Comparison of ENCODE assay signal across 7 cellular contexts in genomic region chr1:206556047-206556747, GRCh38. TPM values are rescaled to one million over a fixed set of nuclear protein-coding genes. Genes with fewer than 3 reads are reported as not detected.
A peak's percentile ranks its signal among the peaks of the same experiment; 100 is the strongest.
DNase-seq lines count a peak whose midpoint lies in the region; ATAC-seq and TF ChIP-seq lines count a peak whose summit lies in the region.

No MANE protein-coding gene starts in this region.

- H3K9me3 ChIP-seq in smooth muscle cell (replicated peaks; ENCODE audit: low read depth) = no peaks in the 10 kb centered on the region

- no peaks in the 10 kb centered on the region for H3K79me2 ChIP-seq in smooth muscle cell (ENCODE audit: low read depth)

- peaks cover 28% of the 10 kb centered on the region for H3K4me1 ChIP-seq in smooth muscle cell (ENCODE audit: low read depth)

- H3K9me3 Mint-ChIP-seq in central memory CD8-positive, alpha-beta T cell = no peaks in the 10 kb centered on the region

- peaks cover 75% of the 10 kb centered on the region for H3K4me1 Mint-ChIP-seq in central memory CD8-positive, alpha-beta T cell

- H3K27me3 ChIP-seq in smooth muscle cell (ENCODE audit: low read depth) (no peaks in the 10 kb centered on the region), H7 (ENCODE audit: control insufficient read depth, insufficient read depth, low read length) (peaks cover 29% of the 10 kb centered on the region)

- H3K27ac ChIP-seq in smooth muscle cell (ENCODE audit: low read depth) = no peak overlapping the region

- H3K36me3 ChIP-seq in smooth muscle cell (ENCODE audit: low read depth) = no peaks in the 10 kb centered on the region
- H3K36me3 ChIP-seq in H7 (replicated peaks; ENCODE audit: control insufficient read depth, insufficient read depth, low read length) = no peaks in the 10 kb centered on the region

- no peaks in the 10 kb centered on the region for H4K20me1 ChIP-seq in smooth muscle cell (ENCODE audit: low read depth)

- no peak overlapping the region for H2AFZ ChIP-seq in smooth muscle cell (ENCODE audit: low read depth)

- no peaks in the 10 kb centered on the region for H3K27me3 Mint-ChIP-seq in central memory CD8-positive, alpha-beta T cell

- H3K4me3 Mint-ChIP-seq in central memory CD8-positive, alpha-beta T cell = peak overlapping the region; percentile 95

- H3K27ac Mint-ChIP-seq in central memory CD8-positive, alpha-beta T cell (ENCODE audit: low read depth) = peak overlapping the region; percentile 83

- TF ChIP-seq CTCF in NB4 (IDR thresholded peaks at IDR 0.05; ENCODE audit: low read depth, low read length) (no peak), smooth muscle cell (IDR thresholded peaks at IDR 0.05; ENCODE audit: borderline replicate concordance, insufficient read depth, poor library complexity, severe bottlenecking) (no peak)

- TF ChIP-seq POLR2A in NB4 (IDR thresholded peaks at IDR 0.05; ENCODE audit: extremely low read depth, insufficient read length) = no peak

- peaks cover 10% of the 10 kb centered on the region for H3F3A ChIP-seq in smooth muscle cell (ENCODE audit: low read depth)

- WGBS in smooth muscle cell (ENCODE audit: low lambda C conversion rate) = 68% methylated on average over 7 of the region's 7 CpGs

- H3K9ac ChIP-seq in smooth muscle cell (ENCODE audit: low read depth) = no peak overlapping the region

- peak overlapping the region; percentile 96 for H3K4me2 ChIP-seq in smooth muscle cell

- H3K4me3 ChIP-seq in NB4 (ENCODE audit: low read depth, low read length) = peak overlapping the region; percentile 63
- H3K4me3 ChIP-seq in smooth muscle cell = no peak overlapping the region
- H3K4me3 ChIP-seq in H7 (ENCODE audit: insufficient read depth, low read depth, low read length) = no peak overlapping the region

- peaks cover 27% of the 10 kb centered on the region for H3K36me3 Mint-ChIP-seq in central memory CD8-positive, alpha-beta T cell (ENCODE audit: insufficient read depth)

- DNase-seq in NB4 (ENCODE audit: low read depth) = no peak
- no peak for DNase-seq in central memory CD8-positive, alpha-beta T cell (ENCODE audit: low spot score in 2 of 2)
- no peak for DNase-seq in smooth muscle cell (lab: John Stamatoyannopoulos, UW; ENCODE audit: unreplicated experiment)
- no peak for DNase-seq in HCEC 1CT
- DNase-seq in DMS 273 treated with DMSO at 0.1 percent for 48 hours (lab: John Stamatoyannopoulos, UW) = no peak
- no peak for DNase-seq in H7

- ATAC-seq in GM19452 (IDR thresholded peaks at IDR 0.05; ENCODE audit: unreplicated experiment) = peak; percentile 6
- ATAC-seq in central memory CD8-positive, alpha-beta T cell (replicated peaks; ENCODE audit: extremely low read depth, poor library complexity, severe bottlenecking) = peak; percentile 0

RNA-seq across cellular contexts. Expression of gene RASSF5, which starts 48.9 kb away (rescaled TPM):
- 1.3 and 2.6 TPM in 2 replicates for total RNA-seq in smooth muscle cell
- polyA plus RNA-seq in smooth muscle cell = 1.6 and 3.3 TPM in 2 replicates
- total RNA-seq in H7 (2014; rRNA removed; shearing (Covaris generic)) = 0.24 and 0.70 TPM in 2 replicates

RNA-seq across cellular contexts. Expression of gene EIF2D, which starts 56.1 kb away (rescaled TPM):
- 28.9 and 32.5 TPM in 2 replicates for total RNA-seq in smooth muscle cell
- polyA plus RNA-seq in smooth muscle cell = 22.8 and 22.9 TPM in 2 replicates
- 77.3 and 106 TPM in 2 replicates for total RNA-seq in H7 (2014; rRNA removed; shearing (Covaris generic))
